In genomic region chr2:241074065-241074818, GRCh38 we compare ENCODE assay signal across 20 cellular contexts.
"Had no signal": no experiment of that assay in that cellular context is flagged by ENCODE, and none has a peak within 500 bp of the region (broad histone marks: within the 10 kb centered on the region; RNA-seq: fewer than 3 reads in every experiment).

No MANE protein-coding gene starts in this region.

- H3K27ac Mint-ChIP-seq: activated CD8-positive, alpha-beta T cell treated with anti-CD3 and anti-CD28 coated beads, Interleukin-2, amount 10 ng/mL, durations not matched to agents 7 days and 5 days; activated naive CD8-positive, alpha-beta T cell treated with anti-CD3 and anti-CD28 coated beads, Interleukin-2, amount 10 ng/mL, durations not matched to agents 7 days and 5 days; effector memory CD8-positive, alpha-beta T cell; immature natural killer cell; mesothelial cell of epicardium; nephron; progenitor cell of endocrine pancreas; T-helper 2 cell treated with Interferon-gamma antibody and Interleukin-4, amounts not matched to agents 5 μg/mL and 100 μg/mL, for 36 hours; WTC11 had no signal

- H3K27me3 ChIP-seq: esophagus squamous epithelium, heart right ventricle, tibial nerve had no signal

- H3K4me3 ChIP-seq: esophagus squamous epithelium, heart right ventricle, tibial nerve had no signal

- H3K27me3 Mint-ChIP-seq: activated naive CD8-positive, alpha-beta T cell treated with anti-CD3 and anti-CD28 coated beads, Interleukin-2, amount 10 ng/mL, durations not matched to agents 7 days and 5 days; effector memory CD8-positive, alpha-beta T cell had no signal

- H3K27ac ChIP-seq: esophagus squamous epithelium, heart right ventricle, tibial nerve had no signal

- DNase-seq: activated CD4-positive, alpha-beta T cell treated with anti-CD3 and anti-CD28 coated beads for 4 hours; activated CD8-positive, alpha-beta memory T cell treated with anti-CD3 and anti-CD28 coated beads, Interleukin-2, amount 50 U/mL, for 48 hours; activated CD8-positive, alpha-beta T cell treated with anti-CD3 and anti-CD28 coated beads, Interleukin-2, amount 10 ng/mL, durations not matched to agents 7 days and 5 days; activated gamma-delta T cell; activated naive CD8-positive, alpha-beta T cell treated with anti-CD3 and anti-CD28 coated beads, Interleukin-2, amount 10 ng/mL, durations not matched to agents 7 days and 5 days; amygdala; effector memory CD8-positive, alpha-beta T cell; esophagus squamous epithelium; heart right ventricle; immature natural killer cell; occipital lobe; stimulated activated CD4-positive, alpha-beta T cell treated with anti-CD3 and anti-CD28 coated beads, Interleukin-2, amount 100 ng/mL, for 24 hours; stimulated activated naive CD8-positive, alpha-beta T cell treated with anti-CD3 and anti-CD28 coated beads, Interleukin-15, Interleukin-2, amounts not matched to agents 100 U/mL and 50 U/mL, for 24 hours; substantia nigra had no signal

- H3K9me3 ChIP-seq: esophagus squamous epithelium, heart right ventricle, tibial nerve had no signal

- H3K36me3 Mint-ChIP-seq: activated naive CD8-positive, alpha-beta T cell treated with anti-CD3 and anti-CD28 coated beads, Interleukin-2, amount 10 ng/mL, durations not matched to agents 7 days and 5 days; mesothelial cell of epicardium; WTC11 had no signal

- H3K4me1 ChIP-seq: esophagus squamous epithelium, heart right ventricle, tibial nerve had no signal

- H3K4me3 Mint-ChIP-seq: activated CD8-positive, alpha-beta T cell treated with anti-CD3 and anti-CD28 coated beads, Interleukin-2, amount 10 ng/mL, durations not matched to agents 7 days and 5 days; activated naive CD8-positive, alpha-beta T cell treated with anti-CD3 and anti-CD28 coated beads, Interleukin-2, amount 10 ng/mL, durations not matched to agents 7 days and 5 days; effector memory CD8-positive, alpha-beta T cell; immature natural killer cell; mesothelial cell of epicardium; nephron; T-helper 2 cell treated with Interferon-gamma antibody and Interleukin-4, amounts not matched to agents 5 μg/mL and 100 μg/mL, for 36 hours; WTC11 had no signal

- ATAC-seq: activated CD8-positive, alpha-beta T cell treated with anti-CD3 and anti-CD28 coated beads, Interleukin-2, amount 10 ng/mL, durations not matched to agents 7 days and 5 days; effector memory CD8-positive, alpha-beta T cell; heart right ventricle; stimulated activated naive CD8-positive, alpha-beta T cell treated with anti-CD3 and anti-CD28 coated beads, Interleukin-15, Interleukin-2, amounts not matched to agents 100 U/mL and 50 U/mL, for 24 hours; WTC11 had no signal

- H3K4me1 Mint-ChIP-seq: activated naive CD8-positive, alpha-beta T cell treated with anti-CD3 and anti-CD28 coated beads, Interleukin-2, amount 10 ng/mL, durations not matched to agents 7 days and 5 days; mesothelial cell of epicardium; nephron; WTC11 had no signal

- H3K9me3 Mint-ChIP-seq: activated naive CD8-positive, alpha-beta T cell treated with anti-CD3 and anti-CD28 coated beads, Interleukin-2, amount 10 ng/mL, durations not matched to agents 7 days and 5 days; effector memory CD8-positive, alpha-beta T cell; immature natural killer cell; mesothelial cell of epicardium; nephron; T-helper 2 cell treated with Interferon-gamma antibody and Interleukin-4, amounts not matched to agents 5 μg/mL and 100 μg/mL, for 36 hours; WTC11 had no signal
